Comparison of ENCODE assay signal across 8 cellular contexts in genomic region chr3:45987368-45988099, GRCh38. TPM values are rescaled to one million over a fixed set of nuclear protein-coding genes. Genes with fewer than 3 reads are reported as not detected.
DNase-seq lines count a peak whose midpoint lies in the region; ATAC-seq and TF ChIP-seq lines count a peak whose summit lies in the region.

No MANE protein-coding gene starts in this region.

- H3K36me3 Mint-ChIP-seq in nephron (ENCODE audit: low read depth) = peaks cover 6% of the 10 kb centered on the region

- no peaks in the 10 kb centered on the region for H3K27me3 ChIP-seq in esophagus muscularis mucosa

- no peaks in the 10 kb centered on the region for H3K9me3 Mint-ChIP-seq in nephron

- peak overlapping the region; percentile 92 for H3K27ac ChIP-seq in 22Rv1
- peak overlapping the region; percentile 79 to 86 (median 84) for H3K27ac ChIP-seq in esophagus muscularis mucosa (replicated peaks in 1 of 4)

- H3K36me3 ChIP-seq in esophagus muscularis mucosa (peaks cover 14 to 21% (median 17%) of the 10 kb centered on the region in 4 donors), mucosa of descending colon (ENCODE audit: low read depth) (no peaks in the 10 kb centered on the region)

- no peaks in the 10 kb centered on the region for H3K27me3 Mint-ChIP-seq in nephron (ENCODE audit: low read depth)

- TF ChIP-seq CTCF in 22Rv1 (IDR thresholded peaks at IDR 0.05) (no peak), esophagus muscularis mucosa (IDR thresholded peaks at IDR 0.05) (no peak), nephron (IDR thresholded peaks at IDR 0.05; ENCODE audit: unreplicated experiment in 3 of 3) (no peak), mucosa of descending colon (IDR thresholded peaks at IDR 0.05) (no peak)

- TF ChIP-seq EP300 in esophagus muscularis mucosa (IDR thresholded peaks at IDR 0.05) = no peak

- H3K9me3 ChIP-seq in esophagus muscularis mucosa (no peaks in the 10 kb centered on the region), mucosa of descending colon (no peaks in the 10 kb centered on the region)

- peak; percentile 45 for DNase-seq in LHCN-M2 (ENCODE audit: low read depth)
- DNase-seq in esophagus muscularis mucosa (ENCODE audit: extremely low spot score) = peak; percentile 96
- DNase-seq in ureter (ENCODE audit: low spot score) = no peak
- DNase-seq in activated CD4-positive, CD25-positive, alpha-beta regulatory T cell (lab: John Stamatoyannopoulos, UW) = no peak
- no peak for DNase-seq in mucosa of descending colon

- WGBS in esophagus muscularis mucosa = 23% methylated on average over 4 of the region's 6 CpGs

- H3K4me1 Mint-ChIP-seq in nephron = peaks cover 69% of the 10 kb centered on the region

- peak overlapping the region in 2 of 3 experiments; percentile 37 to 87 for H3K27ac Mint-ChIP-seq in nephron

- ATAC-seq in HG03565 (IDR thresholded peaks at IDR 0.05; ENCODE audit: unreplicated experiment) (no peak), mucosa of descending colon (no peak)

- H3K4me3 ChIP-seq in esophagus muscularis mucosa (no peak overlapping the region), mucosa of descending colon (no peak overlapping the region)

- intact Hi-C loops in esophagus muscularis mucosa (cut with DNase I) (no loop called here), mucosa of descending colon (cut with DNase I, micrococcal nuclease) (no loop called here)

- H3K4me3 Mint-ChIP-seq in nephron = peak overlapping the region in 1 of 3 experiments; percentile 21

- TF ChIP-seq POLR2A in esophagus muscularis mucosa (IDR thresholded peaks at IDR 0.05; ENCODE audit: low read depth) = no peak

- H3K4me1 ChIP-seq in esophagus muscularis mucosa = peaks cover 83 to 93% (median 86%) of the 10 kb centered on the region in 4 donors
- H3K4me1 ChIP-seq in mucosa of descending colon (ENCODE audit: low read depth) = peaks cover 41% of the 10 kb centered on the region

RNA-seq across cellular contexts. Expression of gene FYCO1, which starts 8.1 kb away (rescaled TPM):
- 5.7 and 10.8 TPM in 2 replicates for total RNA-seq in LHCN-M2 (2014; rRNA removed)
- 8.6 TPM for polyA plus RNA-seq in LHCN-M2 (2012)
- total RNA-seq in esophagus muscularis mucosa = 100 to 1,000 TPM in 1 of 4 donors, 10 to 100 TPM in 3; 64.1 to 122 (median 93.8) TPM
- 62.0 TPM for total RNA-seq in ureter
- 10 to 100 TPM; 25.4 to 76.5 (median 27.7) TPM for total RNA-seq in mucosa of descending colon

RNA-seq across cellular contexts. Expression of gene XCR1, which starts 39.7 kb away (rescaled TPM):
- total RNA-seq in LHCN-M2 (2014; rRNA removed) (0.06 TPM in 1 of 2 replicates, not detected in the other), esophagus muscularis mucosa (under 1 TPM in 1 of 4 donors, not detected in 3; 0.17 TPM), ureter (0.70 TPM), mucosa of descending colon (under 1 TPM; 0.13 to 0.29 (median 0.20) TPM)
- not detected for polyA plus RNA-seq in LHCN-M2 (2012)

RNA-seq across cellular contexts. Expression of gene CXCR6, which starts 44.3 kb away (rescaled TPM):
- total RNA-seq in LHCN-M2 (2014; rRNA removed) = not detected in 2 replicates
- 0.22 TPM for polyA plus RNA-seq in LHCN-M2 (2012)
- total RNA-seq in esophagus muscularis mucosa = 1 to 10 TPM in 1 of 4 donors, under 1 TPM in 3; 0.39 to 7.1 (median 0.49) TPM
- 3.1 TPM for total RNA-seq in ureter
- 1 to 10 TPM; 1.5 to 3.6 (median 1.7) TPM for total RNA-seq in mucosa of descending colon

Comparison
In these comparisons a context has a peak if more than half of its experiments do, and no peak if none do; other contexts are left out.
1. DNase-seq: peak in LHCN-M2 (single experiment) and esophagus muscularis mucosa (single experiment); none in ureter (single experiment), activated CD4-positive, CD25-positive, alpha-beta regulatory T cell (0 of 4) and mucosa of descending colon (0 of 3).